In genomic region chr4:148006025-148006424, GRCh38 we compare ENCODE assay signal across 16 cellular contexts.
DNase-seq lines count a peak whose midpoint lies in the region; ATAC-seq and TF ChIP-seq lines count a peak whose summit lies in the region.
"Had no signal": no experiment of that assay in that cellular context is flagged by ENCODE, and none has a peak within 500 bp of the region (broad histone marks: within the 10 kb centered on the region; RNA-seq: fewer than 3 reads in every experiment).

No MANE protein-coding gene starts in this region.

- DNase-seq in HFFc6 = no peak
- DNase-seq in NCI-H524 treated with DMSO at 0.1 percent for 48 hours (lab: John Stamatoyannopoulos, UW) = peak; percentile 13
- no peak for DNase-seq in left ventricle myocardium superior
- peak in 1 of 2 donors; percentile 56 for DNase-seq in psoas muscle
- DNase-seq in sciatic nerve (ENCODE audit: low spot score) = no peak
- no peak for DNase-seq in 8988T
- no peak for DNase-seq in epidermal melanocyte (ENCODE audit: insufficient read length, low spot score)
- DNase-seq: GF-D8, GOT3, NCI-H1092 treated with DMSO at 0.1 percent for 48 hours, NCI-H146, NCI-H2029 treated with DMSO at 0.1 percent for 48 hours, NCI-H774, SHP77, SK-N-SH had no signal

- H3K36me3 Mint-ChIP-seq in HFFc6 (ENCODE audit: low read depth) = peaks cover 10% of the 10 kb centered on the region

- no peak overlapping the region for H3K4me3 ChIP-seq in psoas muscle
- H3K4me3 ChIP-seq: K562 had no signal

- ATAC-seq in left ventricle myocardium superior (peak; percentile 56), psoas muscle (peak; percentile 43 to 72 (median 58)), sciatic nerve (no peak)
- ATAC-seq: K562 had no signal

- peak overlapping the region; percentile 84 for H3K27ac ChIP-seq in psoas muscle

- peaks cover 25% of the 10 kb centered on the region for H3K4me1 Mint-ChIP-seq in HFFc6 (ENCODE audit: low read depth)

- intact Hi-C loops in left ventricle myocardium superior (cut with micrococcal nuclease) (no loop called here), psoas muscle (cut with DNase I) (no loop called here), sciatic nerve (cut with DNase I) (no loop called here)

- no peaks in the 10 kb centered on the region for H3K27me3 ChIP-seq in psoas muscle (ENCODE audit: insufficient read depth in 3 of 3, low read length in 2 of 3)

- no peaks in the 10 kb centered on the region; the same call in 1 of the 2 replicates for H3K27me3 Mint-ChIP-seq in HFFc6 (ENCODE audit: insufficient read depth)

- H3K9me3 Mint-ChIP-seq in HFFc6 = no peaks in the 10 kb centered on the region

- H3K36me3 ChIP-seq in psoas muscle (ENCODE audit: insufficient read depth in 1 of 2, low read depth in 1 of 2) = no peaks in the 10 kb centered on the region

- 34 to 59% (median 41%) methylated on average over 11 of the region's 11 CpGs for WGBS in psoas muscle, 3 donors

- H3K4me1 ChIP-seq in psoas muscle = peaks cover 49% of the 10 kb centered on the region

- peak overlapping the region; percentile 81 for H3K27ac Mint-ChIP-seq in HFFc6

- no peaks in the 10 kb centered on the region for H3K9me3 ChIP-seq in psoas muscle
- H3K9me3 ChIP-seq: SK-N-SH had no signal

- H3K4me3 Mint-ChIP-seq in HFFc6 = no peak overlapping the region

- TF ChIP-seq CTCF in HFFc6 (IDR thresholded peaks at IDR 0.05) (no peak), psoas muscle (IDR thresholded peaks at IDR 0.05) (no peak)
